8 cellular contexts compared by ENCODE assay signal in genomic region chr10:128035557-128035973, GRCh38.
A peak's percentile ranks its signal among the peaks of the same experiment; 100 is the strongest.
DNase-seq lines count a peak whose midpoint lies in the region; ATAC-seq and TF ChIP-seq lines count a peak whose summit lies in the region.

No MANE protein-coding gene starts in this region.

- no CpG with 5 or more reads among the region's 5 CpGs for WGBS in neuronal stem cell (ENCODE audit: extremely low coverage in 2 of 2, insufficient read length in 2 of 2, insufficient replicate concordance in 1 of 2), 2 donors

- CTCF ChIA-PET in A673 (lab: Charles Lee): interaction anchor here (1.2 to 2.8 kb wide), 2 partner anchors 11 to 34 kb away, joined by 3 to 17 read pairs; no protein-coding TSS in a partner anchor
- CTCF ChIA-PET in activated CD8-positive, alpha-beta T cell treated with anti-CD3 and anti-CD28 coated beads for 36 hours (lab: Charles Lee): interaction anchor here (0.7 to 5.4 kb wide), 32 partner anchors 8 to 152 kb away, joined by 3 to 179 read pairs (median 8); partner anchors contain the start of gene PTPRE

- H3K4me1 Mint-ChIP-seq in activated CD8-positive, alpha-beta T cell treated with anti-CD3 and anti-CD28 coated beads for 36 hours (ENCODE audit: low read depth): peaks cover 10% of the 10 kb centered on the region

- peak; percentile 94 for ATAC-seq in activated CD8-positive, alpha-beta T cell treated with anti-CD3 and anti-CD28 coated beads for 36 hours

- H3K4me2 ChIP-seq in KMS-11: no peak overlapping the region
- no peak overlapping the region for H3K4me2 ChIP-seq in neuronal stem cell (ENCODE audit: insufficient read depth, low read length, poor library complexity, severe bottlenecking)

- H3K79me2 ChIP-seq in KMS-11 (ENCODE audit: insufficient read depth, low read depth): no peaks in the 10 kb centered on the region

- peak; percentile 17 for DNase-seq in A673 (ENCODE audit: low spot score)
- peak; percentile 40 for DNase-seq in GM19238 (ENCODE audit: insufficient read length, low spot score)
- DNase-seq in activated CD8-positive, alpha-beta T cell treated with anti-CD3 and anti-CD28 coated beads for 36 hours: peak; percentile 80
- peak; percentile 42 for DNase-seq in epidermal melanocyte (ENCODE audit: insufficient read length, low spot score)
- DNase-seq in neuronal stem cell (ENCODE audit: low spot score): peak; percentile 41
- no peak for DNase-seq in occipital lobe (lab: John Stamatoyannopoulos, UW)
- DNase-seq in GF-D8 (lab: John Stamatoyannopoulos, UW): no peak

- peak; percentile 84 for TF ChIP-seq CTCF in A673 (conservative IDR thresholded peaks at IDR 0.05; ENCODE audit: low read depth, low read length)
- peak; percentile 62 for TF ChIP-seq CTCF in KMS-11 (conservative IDR thresholded peaks at IDR 0.05; ENCODE audit: low read depth, low read length)
- peak; percentile 89 for TF ChIP-seq CTCF in activated CD8-positive, alpha-beta T cell treated with anti-CD3 and anti-CD28 coated beads for 36 hours (IDR thresholded peaks at IDR 0.05)

- H3K27ac ChIP-seq in A673 (ENCODE audit: low read depth, low read length, poor library complexity, severe bottlenecking): no peak overlapping the region
- no peak overlapping the region for H3K27ac ChIP-seq in KMS-11
- H3K27ac ChIP-seq in neuronal stem cell (replicated peaks; ENCODE audit: low read length): no peak overlapping the region

- H2BK5ac ChIP-seq in neuronal stem cell (ENCODE audit: low read length): no peak overlapping the region

- H3K36me3 ChIP-seq in A673 (ENCODE audit: insufficient read depth, low read length, poor library complexity, severe bottlenecking) (no peaks in the 10 kb centered on the region), KMS-11 (ENCODE audit: insufficient read depth) (no peaks in the 10 kb centered on the region), neuronal stem cell (replicated peaks in 1 of 2; ENCODE audit: control insufficient read depth in 2 of 2, insufficient read depth in 2 of 2, low read length in 2 of 2) (no peaks in the 10 kb centered on the region)

- no peak overlapping the region for H2AK5ac ChIP-seq in neuronal stem cell (ENCODE audit: low read depth, low read length)

- no peak overlapping the region for H2BK120ac ChIP-seq in neuronal stem cell (ENCODE audit: low read depth, low read length)

- H3K27me3 ChIP-seq in A673 (replicated peaks; ENCODE audit: insufficient read depth, low read depth, low read length, poor library complexity) (no peaks in the 10 kb centered on the region), KMS-11 (ENCODE audit: insufficient read depth, low read depth) (no peaks in the 10 kb centered on the region), neuronal stem cell (ENCODE audit: control insufficient read depth in 3 of 3, insufficient read depth in 3 of 3, low read depth in 1 of 3, low read length in 3 of 3) (no peaks in the 10 kb centered on the region)

- no peaks in the 10 kb centered on the region for H3K9me3 Mint-ChIP-seq in activated CD8-positive, alpha-beta T cell treated with anti-CD3 and anti-CD28 coated beads for 36 hours

- H3K9ac ChIP-seq in KMS-11 (no peak overlapping the region), neuronal stem cell (ENCODE audit: low read depth, low read length, poor library complexity) (no peak overlapping the region)

- POLR2A ChIA-PET in A673 (lab: Charles Lee; ENCODE audit: low non-redundant PET): interaction anchor here (0.7 kb wide), 1 partner anchor 641 kb away, joined by 3 read pairs; no protein-coding TSS in a partner anchor
- POLR2A ChIA-PET in activated CD8-positive, alpha-beta T cell treated with anti-CD3 and anti-CD28 coated beads for 36 hours (lab: Charles Lee): interaction anchor here (0.9 to 1.2 kb wide), 2 partner anchors 27 to 36 kb away, joined by 3 read pairs; no protein-coding TSS in a partner anchor

- H3K27ac Mint-ChIP-seq in activated CD8-positive, alpha-beta T cell treated with anti-CD3 and anti-CD28 coated beads for 36 hours: no peak overlapping the region

- no peak overlapping the region for H3K4ac ChIP-seq in neuronal stem cell (ENCODE audit: low read length)

- H3K4me3 ChIP-seq in A673 (ENCODE audit: low read depth, low read length, poor library complexity, severe bottlenecking) (no peak overlapping the region), KMS-11 (IDR thresholded peaks at IDR 0.05; ENCODE audit: insufficient read depth, low read depth, low read length) (no peak overlapping the region), neuronal stem cell (ENCODE audit: low read length in 2 of 2) (no peak overlapping the region)

- H3K23ac ChIP-seq in neuronal stem cell (ENCODE audit: low read depth, low read length, poor library complexity): no peak overlapping the region

- intact Hi-C loops in A673 (cut with micrococcal nuclease; ENCODE audit: unreplicated experiment): no loop called here
- intact Hi-C loops in activated CD8-positive, alpha-beta T cell treated with anti-CD3 and anti-CD28 coated beads for 36 hours (cut with micrococcal nuclease): loop anchor here (1.0 kb wide), 1 partner anchor 34 kb away; no protein-coding TSS in a partner anchor

- H3K36me3 Mint-ChIP-seq in activated CD8-positive, alpha-beta T cell treated with anti-CD3 and anti-CD28 coated beads for 36 hours (ENCODE audit: low read depth): no peaks in the 10 kb centered on the region

- no peak overlapping the region for H4K8ac ChIP-seq in neuronal stem cell (ENCODE audit: low read depth, low read length)

- H3K4me1 ChIP-seq in A673 (ENCODE audit: insufficient read depth, low read length, poor library complexity, severe bottlenecking) (no peaks in the 10 kb centered on the region), KMS-11 (ENCODE audit: low read depth, poor library complexity, severe bottlenecking) (no peaks in the 10 kb centered on the region), neuronal stem cell (ENCODE audit: control insufficient read depth in 2 of 2, insufficient read depth in 1 of 2, low read depth in 1 of 2, low read length in 2 of 2) (peaks cover 0 to 3% of the 10 kb centered on the region in 2 donors)

- no peak overlapping the region for H3K4me3 Mint-ChIP-seq in activated CD8-positive, alpha-beta T cell treated with anti-CD3 and anti-CD28 coated beads for 36 hours

- H2BK12ac ChIP-seq in neuronal stem cell (ENCODE audit: low read length): no peak overlapping the region

- H3K79me1 ChIP-seq in neuronal stem cell (ENCODE audit: low read depth, low read length): no peaks in the 10 kb centered on the region

- no TSS peak for BruUV-seq in A673 (replicated peaks; lab: Mats Ljungman, UMichigan)

- no peak overlapping the region for H4K91ac ChIP-seq in neuronal stem cell (ENCODE audit: low read depth, low read length, poor library complexity)

- no peak overlapping the region for H2BK15ac ChIP-seq in neuronal stem cell (ENCODE audit: low read length)

- H3K27me3 Mint-ChIP-seq in activated CD8-positive, alpha-beta T cell treated with anti-CD3 and anti-CD28 coated beads for 36 hours: no peaks in the 10 kb centered on the region

- H3K18ac ChIP-seq in neuronal stem cell (ENCODE audit: low read length): peak overlapping the region; percentile 56

- H2AFZ ChIP-seq in KMS-11 (ENCODE audit: low read depth) (no peak overlapping the region), neuronal stem cell (ENCODE audit: low read length) (no peak overlapping the region)

- no peak overlapping the region for H3K14ac ChIP-seq in neuronal stem cell (ENCODE audit: low read length)

- no peaks in the 10 kb centered on the region for H4K20me1 ChIP-seq in KMS-11 (ENCODE audit: insufficient read depth)

- no peaks in the 10 kb centered on the region for H3K9me3 ChIP-seq in A673 (ENCODE audit: low read depth, low read length, poor library complexity, severe bottlenecking)
- H3K9me3 ChIP-seq in neuronal stem cell (replicated peaks in 1 of 2; ENCODE audit: control insufficient read depth in 2 of 2, insufficient read depth in 1 of 2, low read depth in 1 of 2, low read length in 2 of 2): no peaks in the 10 kb centered on the region

Comparison
In these comparisons a context has a peak if more than half of its experiments do, and no peak if none do; other contexts are left out.
1. DNase-seq: peak in A673 (single experiment), GM19238 (single experiment), activated CD8-positive, alpha-beta T cell treated with anti-CD3 and anti-CD28 coated beads for 36 hours (single experiment), epidermal melanocyte (single experiment) and neuronal stem cell (single experiment); none in occipital lobe (single experiment) and GF-D8 (single experiment).
2. Peak in every context shown above with its lines, with median percentiles within 50 percentile points of each other: CTCF ChIP-seq.